In genomic region chr1:167447521-167448136, GRCh38 we compare ENCODE assay signal across 8 cellular contexts.
DNase-seq lines count a peak whose midpoint lies in the region; ATAC-seq, FAIRE-seq and TF ChIP-seq lines count a peak whose summit lies in the region.

No MANE protein-coding gene starts in this region.

- intact Hi-C loops in dorsolateral prefrontal cortex (cut with DNase I) = loop anchor here in 1 of 2 donors (10.0 kb wide), 2 partner anchors 87 to 543 kb away; no protein-coding TSS in a partner anchor

- peak; percentile 73 for DNase-seq in UCSD-AML1 (lab: John Stamatoyannopoulos, UW; ENCODE audit: unreplicated experiment)
- peak; percentile 80 for DNase-seq in bronchial epithelial cell (ENCODE audit: low read depth)
- peak; percentile 70 to 73 for DNase-seq in stimulated activated CD4-positive, alpha-beta T cell treated with anti-CD3 and anti-CD28 coated beads, Interleukin-2, amount 100 ng/mL, for 24 hours
- no peak for DNase-seq in pons (ENCODE audit: low spot score)
- DNase-seq in NCI-H524 (lab: John Stamatoyannopoulos, UW) = no peak
- DNase-seq in dorsolateral prefrontal cortex = no peak

- H3K4me3 ChIP-seq in bronchial epithelial cell (ENCODE audit: low read depth, low read length) = no peak overlapping the region
- no peak overlapping the region for H3K4me3 ChIP-seq in dorsolateral prefrontal cortex

- no peak overlapping the region for H3K27ac ChIP-seq in dorsolateral prefrontal cortex

- H3K27me3 ChIP-seq in bronchial epithelial cell (ENCODE audit: control insufficient read depth, insufficient read depth, low read length) (no peaks in the 10 kb centered on the region), dorsolateral prefrontal cortex (no peaks in the 10 kb centered on the region)

- no peaks in the 10 kb centered on the region for H3K36me3 ChIP-seq in bronchial epithelial cell (ENCODE audit: control insufficient read depth, insufficient read depth, low read length)

- ATAC-seq in GM18867 (IDR thresholded peaks at IDR 0.05; ENCODE audit: unreplicated experiment) (peak; percentile 87), HG03469 (IDR thresholded peaks at IDR 0.05; ENCODE audit: unreplicated experiment) (peak; percentile 68)

- FAIRE-seq in bronchial epithelial cell (lab: Jason Lieb, UNC) = peak; percentile 60

- no peak for TF ChIP-seq CTCF in bronchial epithelial cell (IDR thresholded peaks at IDR 0.05; ENCODE audit: insufficient read depth, low read length, severe bottlenecking)
- no peak for TF ChIP-seq CTCF in dorsolateral prefrontal cortex (IDR thresholded peaks at IDR 0.05 in 54 of 56, conservative IDR thresholded peaks at IDR 0.05 in 2 of 56; ENCODE audit: low read depth in 1 of 56, partially characterized antibody in 56 of 56)

Comparison
In these comparisons a context has a peak if more than half of its experiments do, and no peak if none do; other contexts are left out.
1. DNase-seq: peak in UCSD-AML1 (single experiment), bronchial epithelial cell (single experiment) and stimulated activated CD4-positive, alpha-beta T cell treated with anti-CD3 and anti-CD28 coated beads, Interleukin-2, amount 100 ng/mL, for 24 hours (2 of 2); none in pons (single experiment), NCI-H524 (0 of 2) and dorsolateral prefrontal cortex (0 of 10).